ENCODE assay signal across 8 cellular contexts in the genomic region with DNA sequence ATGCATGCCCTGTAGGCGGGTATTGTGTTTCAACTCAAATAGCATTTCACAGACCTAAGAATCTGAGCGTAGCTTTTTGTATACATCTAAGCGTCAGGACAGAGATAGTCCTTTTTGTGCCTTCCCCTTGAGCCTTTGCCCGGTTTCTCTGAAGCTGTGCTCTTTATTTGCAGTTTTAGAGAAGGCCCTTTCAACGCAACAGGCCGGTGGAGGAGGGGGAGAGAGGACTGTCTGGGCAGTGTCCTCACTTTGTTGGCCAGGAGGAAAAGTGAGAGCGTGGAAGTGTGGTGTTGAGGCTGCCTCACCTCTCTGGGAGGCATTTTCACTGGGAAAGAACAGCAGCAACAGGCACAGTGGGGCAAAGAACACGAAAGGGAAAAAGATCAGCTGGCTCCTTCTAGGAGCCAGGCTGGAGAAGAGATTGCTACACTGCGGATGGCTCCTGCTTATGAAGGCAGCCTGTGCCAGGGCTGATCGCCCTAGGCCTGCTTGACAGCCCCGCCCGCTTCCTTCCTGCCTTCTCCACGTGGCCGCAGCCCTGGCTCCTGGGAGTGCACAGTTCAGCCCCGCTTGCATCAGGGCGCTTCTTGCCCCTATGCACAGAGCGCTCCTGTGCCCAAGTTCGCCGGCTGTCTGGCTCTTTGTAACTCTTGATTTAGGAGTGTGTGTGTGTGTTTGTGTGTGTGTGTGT.
DNase-seq lines count a peak whose midpoint lies in the region; ATAC-seq and TF ChIP-seq lines count a peak whose summit lies in the region.

No MANE protein-coding gene starts in this region.

- no peak for DNase-seq in T-helper 17 cell
- peak; percentile 62 for DNase-seq in left ventricle myocardium inferior
- DNase-seq in progenitor cell of endocrine pancreas (ENCODE audit: low spot score, unreplicated experiment) = no peak

- peak overlapping the region; percentile 81 for H3K27ac ChIP-seq in left ventricle myocardium inferior (replicated peaks)

- no peak overlapping the region for H3K4me3 Mint-ChIP-seq in T-helper 17 cell
- peak overlapping the region; percentile 44 for H3K4me3 Mint-ChIP-seq in progenitor cell of endocrine pancreas (ENCODE audit: low read depth)

- intact Hi-C loops in left ventricle myocardium inferior (cut with micrococcal nuclease) = no loop called here

- H3K27me3 Mint-ChIP-seq in T-helper 17 cell (peaks cover 21% of the 10 kb centered on the region), progenitor cell of endocrine pancreas (peaks cover 45% of the 10 kb centered on the region)

- H3K36me3 ChIP-seq in left ventricle myocardium inferior = no peaks in the 10 kb centered on the region

- no peak overlapping the region for H3K4me3 ChIP-seq in left ventricle myocardium inferior

- H3K4me1 Mint-ChIP-seq in T-helper 17 cell = no peaks in the 10 kb centered on the region
- peaks cover 8% of the 10 kb centered on the region for H3K4me1 Mint-ChIP-seq in progenitor cell of endocrine pancreas (ENCODE audit: low read depth)

- no peaks in the 10 kb centered on the region for H3K36me3 Mint-ChIP-seq in T-helper 17 cell (ENCODE audit: low read depth)
- H3K36me3 Mint-ChIP-seq in progenitor cell of endocrine pancreas (ENCODE audit: insufficient read depth) = no peaks in the 10 kb centered on the region

- TF ChIP-seq CTCF in left ventricle myocardium inferior (IDR thresholded peaks at IDR 0.05; ENCODE audit: borderline replicate concordance) (no peak), progenitor cell of endocrine pancreas (IDR thresholded peaks at IDR 0.05; ENCODE audit: unreplicated experiment) (no peak)

- no peaks in the 10 kb centered on the region for H3K9me3 Mint-ChIP-seq in progenitor cell of endocrine pancreas (ENCODE audit: low read depth)

- H3K9me3 ChIP-seq in T-helper 17 cell (ENCODE audit: control insufficient read depth, low read length, poor library complexity, severe bottlenecking) = no peaks in the 10 kb centered on the region
- H3K9me3 ChIP-seq in left ventricle myocardium inferior (replicated peaks) = no peaks in the 10 kb centered on the region

- peaks cover 42% of the 10 kb centered on the region for H3K4me1 ChIP-seq in left ventricle myocardium inferior

- no peak overlapping the region for H3K27ac Mint-ChIP-seq in T-helper 17 cell
- peak overlapping the region; percentile 26 for H3K27ac Mint-ChIP-seq in progenitor cell of endocrine pancreas

- peaks cover 64% of the 10 kb centered on the region for H3K27me3 ChIP-seq in left ventricle myocardium inferior (ENCODE audit: low read depth)

- peak; percentile 60 for ATAC-seq in GM18867 (IDR thresholded peaks at IDR 0.05; ENCODE audit: unreplicated experiment)
- ATAC-seq in T-helper 17 cell = peak; percentile 27
- ATAC-seq in GM19455 (IDR thresholded peaks at IDR 0.05; ENCODE audit: unreplicated experiment) = no peak
- no peak for ATAC-seq in HG02970 (IDR thresholded peaks at IDR 0.05; ENCODE audit: low FRiP score, unreplicated experiment)
- no peak for ATAC-seq in GM21528 (IDR thresholded peaks at IDR 0.05; ENCODE audit: low FRiP score, unreplicated experiment)
- no peak for ATAC-seq in HG03571 (IDR thresholded peaks at IDR 0.05; ENCODE audit: unreplicated experiment)

Comparison
In these comparisons a context has a peak if more than half of its experiments do, and no peak if none do; other contexts are left out.
1. ATAC-seq: peak in GM18867 (single experiment) and T-helper 17 cell (single experiment); none in GM19455 (single experiment), HG02970 (single experiment), GM21528 (single experiment) and HG03571 (single experiment).